8 cellular contexts compared by ENCODE assay signal in genomic region chr2:173075781-173076556, GRCh38. TPM values are rescaled to one million over a fixed set of nuclear protein-coding genes. Genes with fewer than 3 reads are reported as not detected.
DNase-seq lines count a peak whose midpoint lies in the region; ATAC-seq and TF ChIP-seq lines count a peak whose summit lies in the region.

MAP3K20 (plus strand) TSS chr2:173075846; CDS start chr2:173091032, 15,186 bp downstream.

- H3K36me3 ChIP-seq in ovary: no peaks in the 10 kb centered on the region
- H3K36me3 ChIP-seq in aorta (ENCODE audit: control insufficient read depth in 1 of 2, insufficient read depth in 2 of 2, low read length in 1 of 2): no peaks in the 10 kb centered on the region

- peak; percentile 83 for TF ChIP-seq POLR2A in ovary (IDR thresholded peaks at IDR 0.05)

- peak within 1 kb of the TSS; percentile 69 for H3K4me3 ChIP-seq in ovary
- peak within 1 kb of the TSS; percentile 78 to 95 for H3K4me3 ChIP-seq in aorta (ENCODE audit: low read length in 2 of 2)

- TF ChIP-seq CTCF in ovary (IDR thresholded peaks at IDR 0.05): peak in 2 of 3 donors; percentile 60 to 63

- in situ Hi-C loops in G401 (cut with HindIII; ENCODE audit: low sequenced_read_pairs): no loop called here

- H3K27ac ChIP-seq in ovary (peak within 1 kb of the TSS; percentile 99 to 100), aorta (ENCODE audit: low read depth in 1 of 2, low read length in 2 of 2) (peak within 1 kb of the TSS; percentile 97 to 98)

- H3K4me1 ChIP-seq in ovary (ENCODE audit: insufficient read depth) (peaks cover 3% of the 10 kb centered on the region), aorta (ENCODE audit: control insufficient read depth in 1 of 2, insufficient read depth in 2 of 2, low read length in 2 of 2) (peaks cover 3 to 18% of the 10 kb centered on the region in 2 donors)

- H3K27me3 Mint-ChIP-seq in IgD-negative memory B cell: peaks cover 3% of the 10 kb centered on the region
- peaks cover 29% of the 10 kb centered on the region for H3K27me3 Mint-ChIP-seq in activated naive CD8-positive, alpha-beta T cell

- 0 to 1% (median 1%) methylated on average over 61 to 106 of the region's 106 CpGs for WGBS in ovary, 3 donors
- 0% methylated on average over 64 to 106 of the region's 106 CpGs for WGBS in aorta, 2 donors

- peak within 1 kb of the TSS; percentile 86 to 96 (median 91) for H3K4me3 Mint-ChIP-seq in IgD-negative memory B cell
- peak within 1 kb of the TSS; percentile 84 for H3K4me3 Mint-ChIP-seq in activated naive CD8-positive, alpha-beta T cell

- TF ChIP-seq EP300 in ovary (IDR thresholded peaks at IDR 0.05): no peak

- DNase-seq in G401 (ENCODE audit: low spot score) (peak; percentile 22), SK-N-DZ (ENCODE audit: low spot score) (peak; percentile 52), head of caudate nucleus (peak; percentile 36 to 89 (median 68)), ovary (peak; percentile 82 to 88 (median 86)), aorta (peak; percentile 83 to 91)

- H3K27ac Mint-ChIP-seq in IgD-negative memory B cell: peak within 1 kb of the TSS in 2 of 3 donors; percentile 40 to 90
- peak within 1 kb of the TSS; percentile 47 for H3K27ac Mint-ChIP-seq in activated naive CD8-positive, alpha-beta T cell

- H3K9me3 ChIP-seq in ovary (no peaks in the 10 kb centered on the region), aorta (ENCODE audit: control insufficient read depth, low read length) (no peaks in the 10 kb centered on the region)

- intact Hi-C loops in head of caudate nucleus (cut with DNase I): no loop called here
- intact Hi-C loops in ovary (cut with DNase I): loop anchor here in 3 of 4 donors (2.0 to 5.0 kb wide), 2 partner anchors 131 to 135 kb away; no protein-coding TSS in a partner anchor
- intact Hi-C loops in aorta (cut with DNase I): loop anchor here (2.0 to 5.0 kb wide), 3 partner anchors 49 to 131 kb away; no protein-coding TSS in a partner anchor

- no peaks in the 10 kb centered on the region for H3K36me3 Mint-ChIP-seq in IgD-negative memory B cell
- H3K36me3 Mint-ChIP-seq in activated naive CD8-positive, alpha-beta T cell: no peaks in the 10 kb centered on the region

- H3K27me3 ChIP-seq in ovary: no peaks in the 10 kb centered on the region
- H3K27me3 ChIP-seq in aorta (ENCODE audit: control insufficient read depth in 1 of 2, insufficient read depth in 2 of 2, low read length in 1 of 2): no peaks in the 10 kb centered on the region

- H3K9me3 Mint-ChIP-seq in IgD-negative memory B cell: no peaks in the 10 kb centered on the region
- H3K9me3 Mint-ChIP-seq in activated naive CD8-positive, alpha-beta T cell (ENCODE audit: low read depth): no peaks in the 10 kb centered on the region

- peaks cover 13 to 21% (median 16%) of the 10 kb centered on the region in 3 donors for H3K4me1 Mint-ChIP-seq in IgD-negative memory B cell
- peaks cover 8% of the 10 kb centered on the region for H3K4me1 Mint-ChIP-seq in activated naive CD8-positive, alpha-beta T cell (ENCODE audit: low read depth)

- ATAC-seq in GM21576 (IDR thresholded peaks at IDR 0.05; ENCODE audit: unreplicated experiment) (peak; percentile 65), aorta (ENCODE audit: low FRiP score) (peak; percentile 89)

RNA-seq across cellular contexts. Expression of gene MAP3K20, which starts in this region (rescaled TPM):
- total RNA-seq in G401 (2014; rRNA removed; shearing (Covaris generic)): 2.6 and 7.2 TPM in 2 replicates
- polyA plus RNA-seq in IgD-negative memory B cell: 7.9 TPM
- 11.4 and 11.5 TPM in 2 replicates for polyA plus RNA-seq in SK-N-DZ (2014; cell fraction: cytosol; rRNA removed)
- polyA plus RNA-seq in SK-N-DZ (2014; cell fraction: nucleus; rRNA removed): 6.3 and 7.0 TPM in 2 replicates
- 100 to 1,000 TPM in 4 of 7 donors, 10 to 100 TPM in 3; 40.1 to 127 (median 107) TPM for total RNA-seq in ovary
- polyA plus RNA-seq in ovary: 10 to 100 TPM; 38.6 to 88.4 TPM
- 100 to 1,000 TPM in 1 of 2 donors, 10 to 100 TPM in 1; 82.9 to 109 TPM for total RNA-seq in aorta
- 10 to 100 TPM; 25.6 to 30.2 TPM for polyA plus RNA-seq in aorta

Comparison
In these comparisons a context has a peak if more than half of its experiments do, and no peak if none do; other contexts are left out.
1. Peak in every context shown above with its lines: DNase-seq, ATAC-seq, H3K4me3 ChIP-seq and H3K27ac ChIP-seq.
2. DNase-seq: peak in every context shown above with its lines; median percentile 87 in aorta; 86 in ovary; 68 in head of caudate nucleus; 52 in SK-N-DZ; 22 in G401.